In the genomic region with DNA sequence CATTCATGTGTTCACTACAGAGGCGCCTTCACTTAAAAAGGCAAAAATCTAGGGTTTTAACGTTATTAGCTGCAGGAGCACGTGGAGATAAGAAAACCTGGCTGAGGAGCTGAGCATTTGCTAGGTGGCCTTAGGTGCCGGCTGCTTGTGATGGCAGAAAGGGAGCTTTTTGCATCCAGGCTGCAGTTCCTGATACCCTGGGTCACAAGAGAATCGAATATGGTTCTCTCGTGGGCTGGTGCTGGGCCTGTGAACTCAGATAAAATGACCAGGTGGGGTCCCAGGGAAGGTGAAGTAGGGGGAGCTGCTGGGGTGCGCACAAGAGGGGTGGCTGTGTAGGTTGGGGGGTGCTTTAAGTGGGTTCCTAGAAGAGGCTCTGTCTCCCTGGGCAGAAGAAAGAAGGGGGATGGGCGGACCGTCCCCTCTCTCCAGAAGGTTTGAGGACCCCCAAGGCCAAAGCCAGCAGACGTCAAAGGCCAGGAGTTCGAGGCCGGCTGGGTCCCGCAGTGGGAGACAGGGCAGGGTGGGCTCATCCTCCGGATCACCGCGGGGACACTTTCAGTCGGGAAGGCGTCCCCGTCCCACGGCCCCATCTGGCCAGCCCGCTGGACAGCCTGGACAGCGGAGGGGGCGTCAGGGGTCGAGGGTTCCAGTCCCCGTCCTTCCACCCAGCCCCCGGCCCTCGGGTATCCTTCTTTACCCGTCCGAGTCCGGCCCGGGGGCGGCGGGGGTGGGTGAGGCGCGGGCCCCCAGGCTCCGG, we compare ENCODE assay signal across 8 cellular contexts. TPM values are rescaled to one million over a fixed set of nuclear protein-coding genes. Genes with fewer than 3 reads are reported as not detected.
DNase-seq lines count a peak whose midpoint lies in the region; ATAC-seq and TF ChIP-seq lines count a peak whose summit lies in the region.

No MANE protein-coding gene starts in this region.

- TF ChIP-seq CTCF in Caco-2 (IDR thresholded peaks at IDR 0.05; ENCODE audit: insufficient read depth in 1 of 2, low read depth in 1 of 2, low read length in 1 of 2, severe bottlenecking in 1 of 2, unreplicated experiment in 1 of 2) = no peak
- TF ChIP-seq CTCF in Peyer's patch (IDR thresholded peaks at IDR 0.05) = no peak
- no peak for TF ChIP-seq CTCF in epithelial cell of proximal tubule (conservative IDR thresholded peaks at IDR 0.05; ENCODE audit: low read depth, low read length)

- H3K4me1 Mint-ChIP-seq in Caco-2 (ENCODE audit: low read depth, unreplicated experiment) = peaks cover 31% of the 10 kb centered on the region

- ATAC-seq in HG03159 (IDR thresholded peaks at IDR 0.05; ENCODE audit: unreplicated experiment) (no peak), HG03520 (IDR thresholded peaks at IDR 0.05; ENCODE audit: unreplicated experiment) (no peak), HG03457 (IDR thresholded peaks at IDR 0.05; ENCODE audit: unreplicated experiment) (no peak), esophagus mucosa (no peak)

- peaks cover 25% of the 10 kb centered on the region for H3K36me3 Mint-ChIP-seq in Caco-2 (ENCODE audit: insufficient read depth, unreplicated experiment)

- H3K36me3 ChIP-seq in Caco-2 (ENCODE audit: control insufficient read depth, insufficient read depth, low read length) (no peaks in the 10 kb centered on the region), Peyer's patch (no peaks in the 10 kb centered on the region), neuron (ENCODE audit: insufficient read depth, low read length) (no peaks in the 10 kb centered on the region)

- H3K4me3 Mint-ChIP-seq in Caco-2 (ENCODE audit: unreplicated experiment) = peak overlapping the region; percentile 77

- no peaks in the 10 kb centered on the region for H3K9me3 ChIP-seq in Caco-2
- no peaks in the 10 kb centered on the region for H3K9me3 ChIP-seq in Peyer's patch
- no peaks in the 10 kb centered on the region for H3K9me3 ChIP-seq in neuron (ENCODE audit: low read length)

- peak overlapping the region; percentile 68 to 98 (median 87) for H3K27ac ChIP-seq in Peyer's patch

- peaks cover 47% of the 10 kb centered on the region for H3K4me1 ChIP-seq in Caco-2
- H3K4me1 ChIP-seq in Peyer's patch = peaks cover 0 to 32% (median 9%) of the 10 kb centered on the region in 4 donors
- H3K4me1 ChIP-seq in neuron (ENCODE audit: insufficient read depth, low read length) = peaks cover 30% of the 10 kb centered on the region

- CTCF ChIA-PET in Caco-2 (lab: Charles Lee) = interaction anchor here (0.6 kb wide), 1 partner anchor 32 kb away, joined by 5 read pairs; no protein-coding TSS in a partner anchor

- no peaks in the 10 kb centered on the region for H3K9me3 Mint-ChIP-seq in Caco-2 (ENCODE audit: unreplicated experiment)

- H3K27ac Mint-ChIP-seq in Caco-2 (ENCODE audit: unreplicated experiment) = peak overlapping the region; percentile 93

- POLR2A ChIA-PET in Caco-2 (lab: Charles Lee) = interaction anchor here (0.6 kb wide), 1 partner anchor 33 kb away, joined by 7 read pairs; no protein-coding TSS in a partner anchor

- no peaks in the 10 kb centered on the region for H3K27me3 Mint-ChIP-seq in Caco-2 (ENCODE audit: insufficient read depth, unreplicated experiment)

- intact Hi-C loops in Caco-2 (cut with micrococcal nuclease; ENCODE audit: unreplicated experiment) = no loop called here

- no peak for TF ChIP-seq POLR2A in Peyer's patch (IDR thresholded peaks at IDR 0.05)

- H3K27me3 ChIP-seq in Caco-2 (replicated peaks; ENCODE audit: control insufficient read depth, insufficient read depth, low read length) (no peaks in the 10 kb centered on the region), Peyer's patch (no peaks in the 10 kb centered on the region), neuron (ENCODE audit: insufficient read depth, low read length) (peaks cover 3% of the 10 kb centered on the region)

- H3K4me3 ChIP-seq in Caco-2 (ENCODE audit: low read depth, low read length) = peak overlapping the region; percentile 62
- peak overlapping the region; percentile 40 to 98 (median 74) for H3K4me3 ChIP-seq in Peyer's patch
- peak overlapping the region; percentile 59 for H3K4me3 ChIP-seq in epithelial cell of proximal tubule (ENCODE audit: low read depth, low read length)
- peak overlapping the region; percentile 40 for H3K4me3 ChIP-seq in neuron (ENCODE audit: low read length)

- BruUV-seq in Caco-2 (replicated peaks; lab: Mats Ljungman, UMichigan) = no TSS peak

- H2AFZ ChIP-seq in neuron (ENCODE audit: low read depth, low read length) = peak overlapping the region; percentile 56

- DNase-seq in Caco-2 (no peak), Peyer's patch (peak in 1 of 3 donors; percentile 64), epithelial cell of proximal tubule (ENCODE audit: low read depth) (no peak)

RNA-seq across cellular contexts. Expression of a gene that starts 0.7 kb away (rescaled TPM):
- total RNA-seq in Caco-2 (2022) (63.7 and 68.0 TPM in 2 replicates), Peyer's patch (100 to 1,000 TPM in 1 of 4 donors, 10 to 100 TPM in 3; 44.6 to 152 (median 76.5) TPM), epithelial cell of proximal tubule (13.6 and 19.1 TPM in 2 replicates), esophagus mucosa (47.0 TPM)
